36 cellular contexts compared by ENCODE assay signal in the genomic region with DNA sequence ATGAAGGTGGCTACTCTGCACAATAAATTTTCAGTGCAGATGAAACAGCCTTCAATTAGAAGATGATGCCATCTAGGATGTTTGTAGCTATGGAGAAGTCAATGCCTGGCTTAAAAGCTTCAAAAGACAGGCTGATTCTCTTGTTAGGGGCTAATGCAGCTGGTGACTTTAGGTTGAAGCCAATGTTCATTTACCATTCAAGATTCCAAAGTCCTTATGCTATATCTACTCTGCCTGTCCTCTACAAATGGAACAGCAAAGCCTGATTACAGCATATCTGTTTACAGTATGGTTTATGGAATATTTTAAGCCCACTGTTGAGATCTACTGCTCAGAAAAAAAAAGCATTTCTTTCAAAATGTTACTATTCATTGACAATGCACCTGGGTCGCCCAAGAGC. TPM values are rescaled to one million over a fixed set of nuclear protein-coding genes. Genes with fewer than 3 reads are reported as not detected.
"Had no signal": no experiment of that assay in that cellular context is flagged by ENCODE, and none has a peak within 500 bp of the region (broad histone marks: within the 10 kb centered on the region; RNA-seq: fewer than 3 reads in every experiment).

No MANE protein-coding gene starts in this region.

- H3K4me3 ChIP-seq: MG63 had no signal

- H3K27me3 ChIP-seq: MG63 had no signal

- H3K36me3 ChIP-seq: MG63 had no signal

- DNase-seq: Karpas-422, Kasumi-1, MG63, MM.1S, MV-4-11, NCI-H1048, NCI-H1092, NCI-H1092 treated with DMSO at 0.1 percent for 48 hours, NCI-H1105, NCI-H1105 treated with DMSO at 0.1 percent for 48 hours, NCI-H1417, NCI-H1417 treated with DMSO at 0.1 percent for 48 hours, NCI-H1436, NCI-H1436 treated with DMSO at 0.1 percent for 48 hours, NCI-H146, NCI-H1694, NCI-H1694 treated with DMSO at 0.1 percent for 48 hours, NCI-H187, NCI-H187 treated with DMSO at 0.1 percent for 48 hours, NCI-H1930, NCI-H2029, NCI-H2029 treated with DMSO at 0.1 percent for 48 hours, NCI-H2081, NCI-H2081 treated with DMSO at 0.1 percent for 48 hours, NCI-H2107, NCI-H2171, NCI-H2171 treated with DMSO at 0.1 percent for 48 hours, NCI-H2227 treated with DMSO at 0.1 percent for 48 hours, NCI-H226, NCI-H345, NCI-H446, NCI-H446 treated with DMSO at 0.1 percent for 48 hours, NCI-H510A, NCI-H510A treated with DMSO at 0.1 percent for 48 hours, NCI-H524 had no signal

RNA-seq across cellular contexts. Expression of a gene that starts 15.8 kb away (rescaled TPM):
- total RNA-seq: LHCN-M2 had no signal
